In genomic region chr10:33388805-33389204, GRCh38 we compare ENCODE assay signal across 33 cellular contexts. TPM values are rescaled to one million over a fixed set of nuclear protein-coding genes. Genes with fewer than 3 reads are reported as not detected.
"Had no signal": no experiment of that assay in that cellular context is flagged by ENCODE, and none has a peak within 500 bp of the region (broad histone marks: within the 10 kb centered on the region; RNA-seq: fewer than 3 reads in every experiment).

No MANE protein-coding gene starts in this region.

- H3K4me1 ChIP-seq: foreskin keratinocyte, gastrocnemius medialis had no signal

- H3K36me3 Mint-ChIP-seq: activated CD8-positive, alpha-beta memory T cell treated with anti-CD3 and anti-CD28 coated beads, Interleukin-2, amount 10 ng/mL, durations not matched to agents 7 days and 5 days; activated naive CD8-positive, alpha-beta T cell; T-cell had no signal

- H3K9me3 ChIP-seq: gastrocnemius medialis, heart left ventricle had no signal

- H3K4me1 Mint-ChIP-seq: activated B cell treated with CpG ODN at 0.5 μM for 24 hours; activated CD8-positive, alpha-beta memory T cell treated with anti-CD3 and anti-CD28 coated beads, Interleukin-2, amount 10 ng/mL, durations not matched to agents 7 days and 5 days; activated T-helper 17 cell treated with anti-CD3 and anti-CD28 coated beads, Interleukin-2, amount 50 U/mL, for 72 hours; central memory CD8-positive, alpha-beta T cell; T-cell had no signal

- H3K27ac Mint-ChIP-seq: activated B cell treated with CpG ODN at 0.5 μM for 24 hours; activated CD8-positive, alpha-beta memory T cell treated with anti-CD3 and anti-CD28 coated beads, Interleukin-2, amount 10 ng/mL, durations not matched to agents 7 days and 5 days; activated CD8-positive, alpha-beta T cell treated with anti-CD3 and anti-CD28 coated beads for 36 hours; activated naive CD8-positive, alpha-beta T cell; activated T-cell treated with anti-CD3 and anti-CD28 coated beads, Interleukin-2, amount 50 U/mL, for 24 hours; activated T-helper 17 cell treated with anti-CD3 and anti-CD28 coated beads, Interleukin-2, amount 50 U/mL, for 72 hours; dendritic cell treated with granulocyte-macrophage colony-stimulating factor and Interleukin-4, amounts not matched to agents 40 ng/mL and 50 ng/mL, for 4 days; endodermal cell; T-cell; T-helper 1 cell treated with Interleukin-12 subunit alpha and Interleukin-12 subunit beta and Interleukin-4 antibody, amounts not matched to agents 30 μg/mL and 1 μg/mL, for 36 hours had no signal

- DNase-seq: activated B cell treated with CpG ODN at 0.5 μM for 24 hours; activated CD4-positive, alpha-beta T cell treated with anti-CD3 and anti-CD28 coated beads for 48 hours; activated CD4-positive, alpha-beta T cell treated with anti-CD3 and anti-CD28 coated beads, Interleukin-2, amount 50 U/mL, for 1 hour; activated CD4-positive, alpha-beta T cell treated with anti-CD3 and anti-CD28 coated beads, Interleukin-2, amount 50 U/mL, for 48 hours; activated CD8-positive, alpha-beta memory T cell treated with anti-CD3 and anti-CD28 coated beads, Interleukin-2, amount 10 ng/mL, durations not matched to agents 7 days and 5 days; activated CD8-positive, alpha-beta memory T cell treated with anti-CD3 and anti-CD28 coated beads, Interleukin-2, amount 50 U/mL, for 4 hours; activated CD8-positive, alpha-beta T cell treated with anti-CD3 and anti-CD28 coated beads for 36 hours; activated effector memory CD4-positive, alpha-beta T cell treated with Interleukin-2 at 50 U/mL for 16 hours; activated gamma-delta T cell treated with Interleukin-2 at 50 U/mL for 16 hours; activated naive CD4-positive, alpha-beta T cell treated with anti-CD3 and anti-CD28 coated beads, Interleukin-2, amount 50 U/mL, for 16 hours; activated naive CD4-positive, alpha-beta T cell treated with Interleukin-2 at 50 U/mL for 16 hours; activated T-cell treated with anti-CD3 and anti-CD28 coated beads, Interleukin-2, amount 50 U/mL, for 24 hours; amniotic stem cell; anterior cingulate cortex; brain microvascular endothelial cell; dorsolateral prefrontal cortex; effector memory CD4-positive, alpha-beta T cell; endodermal cell; foreskin keratinocyte; gastrocnemius medialis; glutamatergic neuron; heart left ventricle; T-cell; T1000; WERI-Rb-1 had no signal

- H3K27ac ChIP-seq: brain microvascular endothelial cell, coronary artery, dorsolateral prefrontal cortex, foreskin keratinocyte, gastrocnemius medialis, heart left ventricle, WERI-Rb-1 had no signal

- H3K4me3 Mint-ChIP-seq: activated B cell treated with CpG ODN at 0.5 μM for 24 hours; activated CD8-positive, alpha-beta memory T cell treated with anti-CD3 and anti-CD28 coated beads, Interleukin-2, amount 10 ng/mL, durations not matched to agents 7 days and 5 days; activated CD8-positive, alpha-beta T cell treated with anti-CD3 and anti-CD28 coated beads for 36 hours; activated naive CD8-positive, alpha-beta T cell; activated T-cell treated with anti-CD3 and anti-CD28 coated beads, Interleukin-2, amount 50 U/mL, for 24 hours; activated T-helper 17 cell treated with anti-CD3 and anti-CD28 coated beads, Interleukin-2, amount 50 U/mL, for 72 hours; central memory CD8-positive, alpha-beta T cell; dendritic cell treated with granulocyte-macrophage colony-stimulating factor and Interleukin-4, amounts not matched to agents 40 ng/mL and 50 ng/mL, for 4 days; endodermal cell; T-cell; T-helper 1 cell treated with Interleukin-12 subunit alpha and Interleukin-12 subunit beta and Interleukin-4 antibody, amounts not matched to agents 30 μg/mL and 1 μg/mL, for 36 hours had no signal

- ATAC-seq: activated CD4-positive, CD25-positive, alpha-beta regulatory T cell treated with anti-CD3 and anti-CD28 coated beads, Interleukin-2, amount 50 U/mL, for 24 hours; activated CD8-positive, alpha-beta memory T cell treated with anti-CD3 and anti-CD28 coated beads, Interleukin-2, amount 10 ng/mL, durations not matched to agents 7 days and 5 days; activated CD8-positive, alpha-beta T cell treated with anti-CD3 and anti-CD28 coated beads for 36 hours; activated T-helper 17 cell treated with anti-CD3 and anti-CD28 coated beads, Interleukin-2, amount 50 U/mL, for 72 hours; esophagus mucosa; foreskin keratinocyte; gastrocnemius medialis; heart left ventricle; T-cell had no signal

- H3K36me3 ChIP-seq: brain microvascular endothelial cell, gastrocnemius medialis, heart left ventricle, WERI-Rb-1 had no signal

- H3K9me3 Mint-ChIP-seq: activated B cell treated with CpG ODN at 0.5 μM for 24 hours; activated CD8-positive, alpha-beta T cell treated with anti-CD3 and anti-CD28 coated beads for 36 hours; activated T-cell treated with anti-CD3 and anti-CD28 coated beads, Interleukin-2, amount 50 U/mL, for 24 hours; activated T-helper 17 cell treated with anti-CD3 and anti-CD28 coated beads, Interleukin-2, amount 50 U/mL, for 72 hours; central memory CD8-positive, alpha-beta T cell; dendritic cell treated with granulocyte-macrophage colony-stimulating factor and Interleukin-4, amounts not matched to agents 40 ng/mL and 50 ng/mL, for 4 days; endodermal cell; T-cell; T-helper 1 cell treated with Interleukin-12 subunit alpha and Interleukin-12 subunit beta and Interleukin-4 antibody, amounts not matched to agents 30 μg/mL and 1 μg/mL, for 36 hours had no signal

- H3K4me3 ChIP-seq: coronary artery, dorsolateral prefrontal cortex, gastrocnemius medialis, heart left ventricle had no signal

RNA-seq across cellular contexts. Expression of gene NRP1, which starts 54.3 kb away (rescaled TPM):
- total RNA-seq: activated B cell treated with CpG ODN at 0.5 μM for 24 hours had no signal
